Comparison of ENCODE assay signal across 18 cellular contexts in genomic region chr15:70617911-70618287, GRCh38.
"Had no signal": no experiment of that assay in that cellular context is flagged by ENCODE, and none has a peak within 500 bp of the region (broad histone marks: within the 10 kb centered on the region; RNA-seq: fewer than 3 reads in every experiment).

No MANE protein-coding gene starts in this region.

- DNase-seq: activated CD4-positive, alpha-beta memory T cell treated with anti-CD3 and anti-CD28 coated beads, Interleukin-2, amount 10 ng/mL, durations not matched to agents 7 days and 5 days; activated CD4-positive, CD25-positive, alpha-beta regulatory T cell treated with anti-CD3 and anti-CD28 coated beads, Interleukin-2, amount 50 U/mL, for 72 hours; activated CD8-positive, alpha-beta memory T cell treated with anti-CD3 and anti-CD28 coated beads, Interleukin-2, amount 50 U/mL, for 4 hours; activated naive CD8-positive, alpha-beta T cell treated with anti-CD3 and anti-CD28 coated beads for 36 hours; anterior cingulate cortex; brain microvascular endothelial cell; cerebellar nuclear complex; effector CD8-positive, alpha-beta T cell; foreskin keratinocyte; midbrain; naive B cell; retina; stimulated activated CD4-positive, alpha-beta T cell treated with anti-CD3 and anti-CD28 coated beads, Interleukin-15, amount 100 ng/mL, for 24 hours; stimulated activated CD4-positive, alpha-beta T cell treated with anti-CD3 and anti-CD28 coated beads, Interleukin-4, amount 100 ng/mL, for 1 hour; stimulated activated naive B cell treated with anti-CD40 and anti-IgM and Interleukin-4, amounts not matched to agents 10 μg/mL and 1 μg/mL and 100 μg/mL, for 72 hours; thyroid gland had no signal

- H3K4me3 Mint-ChIP-seq: activated CD4-positive, alpha-beta memory T cell treated with anti-CD3 and anti-CD28 coated beads, Interleukin-2, amount 10 ng/mL, durations not matched to agents 7 days and 5 days; activated naive CD8-positive, alpha-beta T cell treated with anti-CD3 and anti-CD28 coated beads for 36 hours; naive B cell; stimulated activated naive B cell treated with anti-CD40 and anti-IgM and Interleukin-4, amounts not matched to agents 10 μg/mL and 1 μg/mL and 100 μg/mL, for 72 hours had no signal

- H3K27ac ChIP-seq: brain microvascular endothelial cell, foreskin keratinocyte, neutrophil, thyroid gland, vagina had no signal

- H3K27ac Mint-ChIP-seq: activated CD4-positive, alpha-beta memory T cell treated with anti-CD3 and anti-CD28 coated beads, Interleukin-2, amount 10 ng/mL, durations not matched to agents 7 days and 5 days; activated naive CD8-positive, alpha-beta T cell treated with anti-CD3 and anti-CD28 coated beads for 36 hours; naive B cell; stimulated activated naive B cell treated with anti-CD40 and anti-IgM and Interleukin-4, amounts not matched to agents 10 μg/mL and 1 μg/mL and 100 μg/mL, for 72 hours had no signal

- H3K36me3 Mint-ChIP-seq: activated naive CD8-positive, alpha-beta T cell treated with anti-CD3 and anti-CD28 coated beads for 36 hours; naive B cell; stimulated activated naive B cell treated with anti-CD40 and anti-IgM and Interleukin-4, amounts not matched to agents 10 μg/mL and 1 μg/mL and 100 μg/mL, for 72 hours had no signal

- ATAC-seq: foreskin keratinocyte; stimulated activated naive B cell treated with anti-CD40 and anti-IgM and Interleukin-4, amounts not matched to agents 10 μg/mL and 1 μg/mL and 100 μg/mL, for 72 hours had no signal

- H3K4me1 Mint-ChIP-seq: activated CD4-positive, alpha-beta memory T cell treated with anti-CD3 and anti-CD28 coated beads, Interleukin-2, amount 10 ng/mL, durations not matched to agents 7 days and 5 days; activated naive CD8-positive, alpha-beta T cell treated with anti-CD3 and anti-CD28 coated beads for 36 hours; naive B cell; stimulated activated naive B cell treated with anti-CD40 and anti-IgM and Interleukin-4, amounts not matched to agents 10 μg/mL and 1 μg/mL and 100 μg/mL, for 72 hours had no signal
